20 cellular contexts compared by ENCODE assay signal in genomic region chr6:161870236-161870901, GRCh38.
DNase-seq lines count a peak whose midpoint lies in the region; FAIRE-seq and TF ChIP-seq lines count a peak whose summit lies in the region.
"Had no signal": no experiment of that assay in that cellular context is flagged by ENCODE, and none has a peak within 500 bp of the region (broad histone marks: within the 10 kb centered on the region; RNA-seq: fewer than 3 reads in every experiment).

No MANE protein-coding gene starts in this region.

- no peaks in the 10 kb centered on the region for H3K9me3 ChIP-seq in small intestine (ENCODE audit: control insufficient read depth, low read depth)
- no peaks in the 10 kb centered on the region for H3K9me3 ChIP-seq in MG63
- H3K9me3 ChIP-seq: A549, Caco-2 had no signal

- DNase-seq in Caki2 (ENCODE audit: low read depth) (peak; percentile 5), small intestine (peak; percentile 52), MG63 (no peak), GM10248 (ENCODE audit: extremely low spot score) (no peak), MV-4-11 (lab: John Stamatoyannopoulos, UW) (no peak)
- DNase-seq: AML-193; Caco-2; CD4-positive, alpha-beta T cell; CD8-positive, alpha-beta T cell; DMS79 treated with DMSO at 0.1 percent for 48 hours; GF-D8 had no signal

- H3K4me1 ChIP-seq in small intestine (ENCODE audit: control insufficient read depth in 2 of 2, insufficient read depth in 1 of 2, low read depth in 1 of 2, low read length in 1 of 2) = peaks cover 0 to 4% of the 10 kb centered on the region in 2 donors
- H3K4me1 ChIP-seq: A549; BLaER1 treated with 17β-estradiol and CSF1 and Interleukin-3, amounts not matched to agents 10 nM and 100 nM; Caco-2 had no signal

- CTCF ChIA-PET in GM10248 (lab: Yijun Ruan, JAX) = no interaction called here

- TF ChIP-seq CTCF in 22Rv1 (IDR thresholded peaks at IDR 0.05) = no peak
- no peak for TF ChIP-seq CTCF in GM10248 (IDR thresholded peaks at IDR 0.05; ENCODE audit: control extremely low read depth, extremely low read depth, low read depth, missing control alignments)

- H3K4me3 ChIP-seq in small intestine (ENCODE audit: low read depth in 1 of 2, low read length in 2 of 2) = no peak overlapping the region
- H3K4me3 ChIP-seq in MG63 = no peak overlapping the region
- H3K4me3 ChIP-seq: A549; BLaER1 treated with 17β-estradiol and CSF1 and Interleukin-3, amounts not matched to agents 10 nM and 100 nM; GM12878 had no signal

- H3K27me3 ChIP-seq in small intestine (ENCODE audit: control insufficient read depth in 2 of 2, insufficient read depth in 2 of 2, low read length in 2 of 2) = no peaks in the 10 kb centered on the region
- H3K27me3 ChIP-seq in MG63 = no peaks in the 10 kb centered on the region
- H3K27me3 ChIP-seq: BLaER1 treated with 17β-estradiol and CSF1 and Interleukin-3, amounts not matched to agents 10 nM and 100 nM had no signal

- WGBS in small intestine, 3 donors = 16 to 65% (median 28%) methylated on average over 4 of the region's 4 CpGs

- in situ Hi-C loops in Caki2 (cut with HindIII; ENCODE audit: low pct_unique_long_range_greater_than_20kb, low sequenced_read_pairs) = no loop called here

- H3K36me3 ChIP-seq in small intestine (ENCODE audit: control insufficient read depth in 2 of 2, insufficient read depth in 2 of 2, low read length in 2 of 2) = no peaks in the 10 kb centered on the region
- H3K36me3 ChIP-seq in MG63 = no peaks in the 10 kb centered on the region
- H3K36me3 ChIP-seq: BLaER1 treated with 17β-estradiol and CSF1 and Interleukin-3, amounts not matched to agents 10 nM and 100 nM had no signal

- POLR2A ChIA-PET in GM10248 (lab: Yijun Ruan, JAX) = no interaction called here

- peak; percentile 27 for FAIRE-seq in islet of Langerhans (lab: Jason Lieb, UNC)
- FAIRE-seq in small intestine (lab: Jason Lieb, UNC) = no peak
- FAIRE-seq: A549, G401.6, GM12878, GM12892, GM18507 had no signal

- H3K27ac ChIP-seq in 22Rv1 (peak overlapping the region; percentile 63), small intestine (ENCODE audit: low read depth in 1 of 2, low read length in 1 of 2) (no peak overlapping the region)
- H3K27ac ChIP-seq: A549; BLaER1 treated with 17β-estradiol and CSF1 and Interleukin-3, amounts not matched to agents 10 nM and 100 nM; C4-2B had no signal

Comparison
In these comparisons a context has a peak if more than half of its experiments do, and no peak if none do; other contexts are left out.
1. DNase-seq: peak in Caki2 (single experiment) and small intestine (single experiment); none in MG63 (single experiment), GM10248 (single experiment) and MV-4-11 (single experiment).